In the genomic region with DNA sequence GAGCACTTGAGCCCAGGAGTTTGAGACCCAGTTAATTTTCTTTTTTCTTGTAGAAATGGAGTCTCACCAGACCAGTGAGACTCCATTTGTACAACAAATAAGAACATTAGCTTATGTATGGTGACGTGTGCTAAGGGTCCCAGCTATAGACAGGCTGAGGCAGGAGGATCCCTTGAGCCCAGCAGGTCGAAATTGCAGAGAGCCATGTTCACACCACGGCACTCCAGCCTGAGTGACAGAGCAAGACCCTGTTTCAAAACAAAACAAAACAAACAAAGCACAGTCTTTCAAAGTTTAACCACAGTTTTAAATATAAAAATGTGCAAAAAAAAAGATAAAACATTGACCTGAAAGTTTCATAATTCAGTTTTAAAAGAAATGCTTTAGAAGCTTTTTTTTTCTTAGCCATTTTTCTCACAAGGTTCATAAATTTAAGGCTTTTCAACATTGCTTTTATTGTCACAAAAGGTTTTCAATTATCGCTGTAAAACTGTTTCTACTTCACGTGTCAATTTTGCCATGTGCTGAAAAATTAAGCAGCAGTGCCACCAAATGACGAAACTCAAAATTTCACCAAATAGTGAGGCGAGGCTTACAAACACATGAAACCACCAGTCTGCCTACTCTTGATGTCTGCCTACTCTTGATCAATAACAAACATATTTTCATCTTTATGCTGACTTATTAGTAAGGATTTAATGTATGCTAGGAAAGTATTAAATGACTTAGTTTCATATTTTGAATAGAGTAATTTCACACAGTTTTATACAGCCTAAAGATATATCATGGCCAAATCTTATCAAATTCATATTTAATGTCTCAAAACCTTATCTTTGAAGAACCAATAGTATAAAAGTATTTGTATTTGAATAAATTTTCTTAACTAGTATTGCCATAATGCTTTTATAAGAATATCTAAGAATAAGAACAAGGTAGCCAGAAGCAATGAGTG, we compare ENCODE assay signal across 8 cellular contexts.
A peak's percentile ranks its signal among the peaks of the same experiment; 100 is the strongest.
DNase-seq lines count a peak whose midpoint lies in the region; ATAC-seq and TF ChIP-seq lines count a peak whose summit lies in the region.

No MANE protein-coding gene starts in this region.

- H3K27ac ChIP-seq in CD4-positive, alpha-beta T cell (ENCODE audit: low read depth, low read length) = no peak overlapping the region
- H3K27ac ChIP-seq in sigmoid colon = no peak overlapping the region

- CTCF ChIA-PET in CD4-positive, alpha-beta T cell (lab: Charles Lee) = no interaction called here
- CTCF ChIA-PET in activated naive CD4-positive, alpha-beta T cell treated with anti-CD3 and anti-CD28 coated beads, Interleukin-2, amount 10 ng/mL, durations not matched to agents 7 days and 5 days (lab: Charles Lee) = interaction anchor here (0.7 to 1.6 kb wide), 12 partner anchors 71 to 805 kb away, joined by 3 to 8 read pairs (median 3); no protein-coding TSS in a partner anchor

- DNase-seq in CD4-positive, alpha-beta T cell = peak in 2 of 10 experiments; percentile 5 to 6
- DNase-seq in NCI-H2227 treated with DMSO at 0.1 percent for 48 hours (lab: John Stamatoyannopoulos, UW) (peak; percentile 2), left ventricle myocardium superior (no peak), sigmoid colon (no peak)
- DNase-seq in activated naive CD4-positive, alpha-beta T cell treated with anti-CD3 and anti-CD28 coated beads, Interleukin-2, amount 10 ng/mL, durations not matched to agents 7 days and 5 days = peak; percentile 59
- no peak for DNase-seq in activated effector memory CD4-positive, alpha-beta T cell treated with Interleukin-2 at 50 U/mL for 16 hours

- H3K27me3 Mint-ChIP-seq in CD4-positive, alpha-beta T cell = no peaks in the 10 kb centered on the region
- H3K27me3 Mint-ChIP-seq in activated naive CD4-positive, alpha-beta T cell treated with anti-CD3 and anti-CD28 coated beads, Interleukin-2, amount 10 ng/mL, durations not matched to agents 7 days and 5 days = no peaks in the 10 kb centered on the region

- H3K4me1 Mint-ChIP-seq in CD4-positive, alpha-beta T cell (ENCODE audit: low read depth) = no peaks in the 10 kb centered on the region
- H3K4me1 Mint-ChIP-seq in activated naive CD4-positive, alpha-beta T cell treated with anti-CD3 and anti-CD28 coated beads, Interleukin-2, amount 10 ng/mL, durations not matched to agents 7 days and 5 days = no peaks in the 10 kb centered on the region

- WGBS in sigmoid colon, 2 donors = 17 to 24% methylated on average over 7 of the region's 7 CpGs

- H3K9me3 ChIP-seq in CD4-positive, alpha-beta T cell (ENCODE audit: control insufficient read depth, low read length) = no peaks in the 10 kb centered on the region
- no peaks in the 10 kb centered on the region for H3K9me3 ChIP-seq in sigmoid colon

- H3K9me3 Mint-ChIP-seq in CD4-positive, alpha-beta T cell = no peaks in the 10 kb centered on the region
- H3K9me3 Mint-ChIP-seq in activated naive CD4-positive, alpha-beta T cell treated with anti-CD3 and anti-CD28 coated beads, Interleukin-2, amount 10 ng/mL, durations not matched to agents 7 days and 5 days = no peaks in the 10 kb centered on the region

- POLR2A ChIA-PET in CD4-positive, alpha-beta T cell (lab: Charles Lee) = no interaction called here

- TF ChIP-seq EP300 in sigmoid colon (IDR thresholded peaks at IDR 0.05) = no peak

- intact Hi-C loops in CD4-positive, alpha-beta T cell (cut with DNase I, micrococcal nuclease) = loop anchor here (1.0 to 10.0 kb wide), 5 partner anchors 491 to 1304 kb away; no protein-coding TSS in a partner anchor
- intact Hi-C loops in left ventricle myocardium superior (cut with micrococcal nuclease) (loop anchor here (10.0 kb wide), 2 partner anchors 461 to 491 kb away; no protein-coding TSS in a partner anchor), sigmoid colon (cut with DNase I) (loop anchor here (5.0 to 10.0 kb wide), 2 partner anchors 221 to 474 kb away; a partner anchor contains a TSS)

- TF ChIP-seq CTCF in CD4-positive, alpha-beta T cell (IDR thresholded peaks at IDR 0.05) = peak; percentile 62
- TF ChIP-seq CTCF in sigmoid colon (IDR thresholded peaks at IDR 0.05) = peak in 3 of 4 experiments; percentile 5 to 42 (median 19)

- peaks cover 12% of the 10 kb centered on the region for H3K36me3 Mint-ChIP-seq in CD4-positive, alpha-beta T cell (ENCODE audit: low read depth)
- no peaks in the 10 kb centered on the region for H3K36me3 Mint-ChIP-seq in activated naive CD4-positive, alpha-beta T cell treated with anti-CD3 and anti-CD28 coated beads, Interleukin-2, amount 10 ng/mL, durations not matched to agents 7 days and 5 days

- H3K4me3 ChIP-seq in sigmoid colon = no peak overlapping the region

- no peak overlapping the region for H3K4me3 Mint-ChIP-seq in CD4-positive, alpha-beta T cell
- no peak overlapping the region for H3K4me3 Mint-ChIP-seq in activated naive CD4-positive, alpha-beta T cell treated with anti-CD3 and anti-CD28 coated beads, Interleukin-2, amount 10 ng/mL, durations not matched to agents 7 days and 5 days

- H3K27me3 ChIP-seq in CD4-positive, alpha-beta T cell (ENCODE audit: control insufficient read depth, insufficient read depth, low read length) = no peaks in the 10 kb centered on the region
- no peaks in the 10 kb centered on the region for H3K27me3 ChIP-seq in sigmoid colon

- no peaks in the 10 kb centered on the region for H3K4me1 ChIP-seq in sigmoid colon

- no peak overlapping the region for H3K27ac Mint-ChIP-seq in CD4-positive, alpha-beta T cell
- H3K27ac Mint-ChIP-seq in activated naive CD4-positive, alpha-beta T cell treated with anti-CD3 and anti-CD28 coated beads, Interleukin-2, amount 10 ng/mL, durations not matched to agents 7 days and 5 days = no peak overlapping the region

- no peak for TF ChIP-seq POLR2A in sigmoid colon (IDR thresholded peaks at IDR 0.05)

- ATAC-seq in CD4-positive, alpha-beta T cell (ENCODE audit: poor library complexity) = no peak
- peak; percentile 86 for ATAC-seq in GM18502 (IDR thresholded peaks at IDR 0.05; ENCODE audit: poor library complexity, unreplicated experiment)
- ATAC-seq in HG02938 (IDR thresholded peaks at IDR 0.05; ENCODE audit: unreplicated experiment) = peak; percentile 75
- ATAC-seq in left ventricle myocardium superior = peak; percentile 47

- peaks cover 0 to 4% (median 0%) of the 10 kb centered on the region in 4 donors for H3K36me3 ChIP-seq in sigmoid colon

Comparison
In these comparisons a context has a peak if more than half of its experiments do, and no peak if none do; other contexts are left out.
1. DNase-seq: peak in NCI-H2227 treated with DMSO at 0.1 percent for 48 hours (single experiment) and activated naive CD4-positive, alpha-beta T cell treated with anti-CD3 and anti-CD28 coated beads, Interleukin-2, amount 10 ng/mL, durations not matched to agents 7 days and 5 days (single experiment); none in left ventricle myocardium superior (single experiment), sigmoid colon (single experiment) and activated effector memory CD4-positive, alpha-beta T cell treated with Interleukin-2 at 50 U/mL for 16 hours (single experiment).